In genomic region chr6:155915651-155916050, GRCh38 we compare ENCODE assay signal across 36 cellular contexts.
"Had no signal": no experiment of that assay in that cellular context is flagged by ENCODE, and none has a peak within 500 bp of the region (broad histone marks: within the 10 kb centered on the region; RNA-seq: fewer than 3 reads in every experiment).

No MANE protein-coding gene starts in this region.

- H3K36me3 ChIP-seq: adrenal gland, brain microvascular endothelial cell, breast epithelium had no signal

- H3K9me3 ChIP-seq: adrenal gland, body of pancreas, breast epithelium had no signal

- H3K27me3 Mint-ChIP-seq: activated CD4-positive, alpha-beta memory T cell treated with anti-CD3 and anti-CD28 coated beads for 36 hours; activated CD4-positive, alpha-beta T cell treated with anti-CD3 and anti-CD28 coated beads, Interleukin-2, amount 10 ng/mL, durations not matched to agents 24 days and 14 days; activated CD8-positive, alpha-beta T cell treated with anti-CD3 and anti-CD28 coated beads for 36 hours; activated T-helper 17 cell treated with anti-CD3 and anti-CD28 coated beads, Interleukin-2, amount 50 U/mL, for 72 hours had no signal

- H3K4me1 Mint-ChIP-seq: activated B cell treated with CpG ODN at 0.5 μM for 24 hours; activated CD4-positive, alpha-beta T cell treated with anti-CD3 and anti-CD28 coated beads, Interleukin-2, amount 10 ng/mL, durations not matched to agents 24 days and 14 days; activated naive CD8-positive, alpha-beta T cell treated with anti-CD3 and anti-CD28 coated beads for 36 hours; activated T-helper 17 cell treated with anti-CD3 and anti-CD28 coated beads, Interleukin-2, amount 50 U/mL, for 72 hours had no signal

- H3K27me3 ChIP-seq: adrenal gland, body of pancreas, brain microvascular endothelial cell, breast epithelium had no signal

- FAIRE-seq: astrocyte, TTC549 had no signal

- DNase-seq: activated B cell treated with CpG ODN at 0.5 μM for 24 hours; activated CD4-positive, alpha-beta memory T cell treated with anti-CD3 and anti-CD28 coated beads for 36 hours; activated CD4-positive, alpha-beta T cell treated with anti-CD3 and anti-CD28 coated beads for 4 hours; activated CD4-positive, alpha-beta T cell treated with anti-CD3 and anti-CD28 coated beads, Interleukin-2, amount 10 ng/mL, durations not matched to agents 24 days and 14 days; activated CD4-positive, alpha-beta T cell treated with anti-CD3 and anti-CD28 coated beads, Interleukin-2, amount 50 U/mL, for 1 hour; activated CD4-positive, alpha-beta T cell treated with anti-CD3 and anti-CD28 coated beads, Interleukin-2, amount 50 U/mL, for 4 hours; activated CD4-positive, CD25-positive, alpha-beta regulatory T cell treated with anti-CD3 and anti-CD28 coated beads, Interleukin-2, amount 50 U/mL, for 72 hours; activated CD8-positive, alpha-beta memory T cell treated with anti-CD3 and anti-CD28 coated beads, Interleukin-2, amount 50 U/mL, for 4 hours; activated CD8-positive, alpha-beta T cell treated with anti-CD3 and anti-CD28 coated beads for 36 hours; activated effector memory CD4-positive, alpha-beta T cell treated with anti-CD3 and anti-CD28 coated beads, Interleukin-2, amount 50 U/mL, for 16 hours; activated gamma-delta T cell treated with Interleukin-2 at 50 U/mL for 16 hours; activated naive CD4-positive, alpha-beta T cell; activated naive CD4-positive, alpha-beta T cell treated with anti-CD3 and anti-CD28 coated beads for 36 hours; activated naive CD4-positive, alpha-beta T cell treated with anti-CD3 and anti-CD28 coated beads, Interleukin-2, amount 50 U/mL, for 16 hours; activated naive CD8-positive, alpha-beta T cell treated with anti-CD3 and anti-CD28 coated beads for 36 hours; activated T-cell treated with anti-CD3 and anti-CD28 coated beads for 4 hours; activated T-cell treated with anti-CD3 and anti-CD28 coated beads, Interleukin-2, amount 50 U/mL, for 1 hour; activated T-cell treated with anti-CD3 and anti-CD28 coated beads, Interleukin-2, amount 50 U/mL, for 4 hours; activated T-cell treated with anti-CD3 and anti-CD28 coated beads, Interleukin-2, amount 50 U/mL, for 72 hours; adrenal gland; amniotic stem cell; aorta; body of pancreas; brain microvascular endothelial cell; central memory CD4-positive, alpha-beta T cell; T-helper 2 cell; T-helper 9 cell had no signal

- H3K36me3 Mint-ChIP-seq: activated naive CD4-positive, alpha-beta T cell treated with anti-CD3 and anti-CD28 coated beads, Interleukin-2, amount 50 U/mL, for 72 hours; activated naive CD8-positive, alpha-beta T cell treated with anti-CD3 and anti-CD28 coated beads for 36 hours had no signal

- H3K9me3 Mint-ChIP-seq: activated CD4-positive, alpha-beta T cell treated with anti-CD3 and anti-CD28 coated beads, Interleukin-2, amount 10 ng/mL, durations not matched to agents 24 days and 14 days; activated CD8-positive, alpha-beta T cell treated with anti-CD3 and anti-CD28 coated beads for 36 hours; T-helper 2 cell treated with Interferon-gamma antibody and Interleukin-4, amounts not matched to agents 5 μg/mL and 100 μg/mL, for 36 hours had no signal

- H3K27ac Mint-ChIP-seq: activated B cell treated with CpG ODN at 0.5 μM for 24 hours; activated CD4-positive, alpha-beta memory T cell treated with anti-CD3 and anti-CD28 coated beads for 36 hours; activated CD4-positive, alpha-beta T cell treated with anti-CD3 and anti-CD28 coated beads, Interleukin-2, amount 10 ng/mL, durations not matched to agents 24 days and 14 days; activated CD8-positive, alpha-beta T cell treated with anti-CD3 and anti-CD28 coated beads for 36 hours; activated naive CD4-positive, alpha-beta T cell treated with anti-CD3 and anti-CD28 coated beads for 36 hours; activated naive CD4-positive, alpha-beta T cell treated with anti-CD3 and anti-CD28 coated beads, Interleukin-2, amount 50 U/mL, for 72 hours; activated naive CD8-positive, alpha-beta T cell treated with anti-CD3 and anti-CD28 coated beads for 36 hours; activated T-cell treated with anti-CD3 and anti-CD28 coated beads, Interleukin-2, amount 50 U/mL, for 72 hours; activated T-helper 1 cell treated with anti-CD3 and anti-CD28 coated beads, Interleukin-12 subunit alpha, Interleukin-12 subunit beta, Interleukin-2, Interleukin-4 antibody, amounts not matched to agents 30 ng/mL and 10 ng/mL and 1 ng/mL, durations not matched to agents 14 hours and 24 hours and 36 hours; activated T-helper 17 cell treated with anti-CD3 and anti-CD28 coated beads, Interleukin-2, amount 50 U/mL, for 72 hours; T-helper 1 cell treated with Interleukin-12 subunit alpha and Interleukin-12 subunit beta and Interleukin-4 antibody, amounts not matched to agents 30 μg/mL and 1 μg/mL, for 36 hours; T-helper 2 cell treated with Interferon-gamma antibody and Interleukin-4, amounts not matched to agents 5 μg/mL and 100 μg/mL, for 36 hours had no signal

- H3K27ac ChIP-seq: adrenal gland, body of pancreas, brain microvascular endothelial cell, VCaP had no signal

- H3K4me1 ChIP-seq: adrenal gland, body of pancreas, breast epithelium had no signal

- ATAC-seq: activated CD8-positive, alpha-beta T cell treated with anti-CD3 and anti-CD28 coated beads for 36 hours; activated naive CD4-positive, alpha-beta T cell treated with anti-CD3 and anti-CD28 coated beads, Interleukin-2, amount 50 U/mL, for 72 hours; activated T-cell treated with anti-CD3 and anti-CD28 coated beads, Interleukin-2, amount 50 U/mL, for 4 hours; activated T-cell treated with anti-CD3 and anti-CD28 coated beads, Interleukin-2, amount 50 U/mL, for 72 hours; activated T-helper 17 cell treated with anti-CD3 and anti-CD28 coated beads, Interleukin-2, amount 50 U/mL, for 72 hours; body of pancreas had no signal

- H3K4me3 ChIP-seq: adrenal gland, body of pancreas, breast epithelium had no signal

- H3K4me3 Mint-ChIP-seq: activated B cell treated with CpG ODN at 0.5 μM for 24 hours; activated CD4-positive, alpha-beta memory T cell treated with anti-CD3 and anti-CD28 coated beads for 36 hours; activated CD4-positive, alpha-beta T cell treated with anti-CD3 and anti-CD28 coated beads, Interleukin-2, amount 10 ng/mL, durations not matched to agents 24 days and 14 days; activated CD8-positive, alpha-beta T cell treated with anti-CD3 and anti-CD28 coated beads for 36 hours; activated naive CD4-positive, alpha-beta T cell treated with anti-CD3 and anti-CD28 coated beads for 36 hours; activated naive CD8-positive, alpha-beta T cell treated with anti-CD3 and anti-CD28 coated beads for 36 hours; activated T-cell treated with anti-CD3 and anti-CD28 coated beads, Interleukin-2, amount 50 U/mL, for 4 hours; activated T-cell treated with anti-CD3 and anti-CD28 coated beads, Interleukin-2, amount 50 U/mL, for 72 hours; activated T-helper 1 cell treated with anti-CD3 and anti-CD28 coated beads, Interleukin-12 subunit alpha, Interleukin-12 subunit beta, Interleukin-2, Interleukin-4 antibody, amounts not matched to agents 30 ng/mL and 10 ng/mL and 1 ng/mL, durations not matched to agents 14 hours and 24 hours and 36 hours; activated T-helper 17 cell treated with anti-CD3 and anti-CD28 coated beads, Interleukin-2, amount 50 U/mL, for 72 hours; T-helper 1 cell treated with Interleukin-12 subunit alpha and Interleukin-12 subunit beta and Interleukin-4 antibody, amounts not matched to agents 30 μg/mL and 1 μg/mL, for 36 hours; T-helper 2 cell treated with Interferon-gamma antibody and Interleukin-4, amounts not matched to agents 5 μg/mL and 100 μg/mL, for 36 hours had no signal
